10 cellular contexts compared by ENCODE assay signal in the genomic region with DNA sequence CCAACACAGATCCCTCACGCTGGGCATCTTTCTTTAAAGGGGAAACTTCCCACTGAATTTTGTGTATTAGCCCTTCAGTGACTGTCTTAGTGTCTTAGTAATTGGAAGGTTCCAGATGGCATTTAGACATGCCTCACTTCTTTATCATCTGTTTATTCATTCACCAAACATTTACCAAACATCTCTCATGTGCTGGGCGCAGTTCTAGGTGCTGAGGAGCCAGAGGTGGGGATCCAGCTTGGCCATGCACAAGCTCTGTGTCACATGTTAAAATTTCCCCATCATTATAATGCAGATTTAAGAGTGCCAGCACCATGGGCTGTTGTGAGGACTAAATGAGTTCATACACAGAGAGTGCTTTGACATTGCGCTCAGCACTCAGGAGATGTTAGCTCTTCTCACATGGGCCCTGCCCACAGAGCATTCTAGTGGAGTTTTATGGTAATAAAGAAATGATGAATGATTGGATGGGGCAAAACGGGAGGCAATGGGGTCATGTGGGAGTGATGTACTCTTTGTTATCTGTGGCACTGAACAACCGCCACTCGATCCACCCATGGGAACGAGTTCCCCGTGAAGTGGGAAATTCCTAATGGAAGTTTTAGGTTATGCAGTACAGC.
DNase-seq lines count a peak whose midpoint lies in the region; ATAC-seq lines count a peak whose summit lies in the region.
"Had no signal": no experiment of that assay in that cellular context is flagged by ENCODE, and none has a peak within 500 bp of the region (broad histone marks: within the 10 kb centered on the region; RNA-seq: fewer than 3 reads in every experiment).

No MANE protein-coding gene starts in this region.

- no peak for ATAC-seq in T-helper 17 cell

- H3K27me3 Mint-ChIP-seq in T-helper 17 cell, result no peaks in the 10 kb centered on the region
- H3K27me3 Mint-ChIP-seq in activated CD4-positive, alpha-beta T cell treated with anti-CD3 and anti-CD28 coated beads, Interleukin-2, amount 10 ng/mL, durations not matched to agents 24 days and 14 days, result no peaks in the 10 kb centered on the region

- peak overlapping the region; percentile 56 for H3K27ac Mint-ChIP-seq in T-helper 17 cell
- H3K27ac Mint-ChIP-seq in activated CD4-positive, alpha-beta T cell treated with anti-CD3 and anti-CD28 coated beads, Interleukin-2, amount 10 ng/mL, durations not matched to agents 24 days and 14 days, result no peak overlapping the region

- peaks cover 15% of the 10 kb centered on the region for H3K4me1 Mint-ChIP-seq in T-helper 17 cell
- peaks cover 2% of the 10 kb centered on the region for H3K4me1 Mint-ChIP-seq in activated CD4-positive, alpha-beta T cell treated with anti-CD3 and anti-CD28 coated beads, Interleukin-2, amount 10 ng/mL, durations not matched to agents 24 days and 14 days

- H3K4me2 ChIP-seq in skeletal muscle satellite cell (ENCODE audit: low read length), result peak overlapping the region; percentile 75

- intact Hi-C loops in head of caudate nucleus (cut with DNase I), result loop anchor here (10.0 kb wide), 1 partner anchor 169 kb away; no protein-coding TSS in a partner anchor
- intact Hi-C loops in activated CD4-positive, alpha-beta T cell treated with anti-CD3 and anti-CD28 coated beads, Interleukin-2, amount 10 ng/mL, durations not matched to agents 24 days and 14 days (cut with micrococcal nuclease), result no loop called here

- no peak overlapping the region for H3K4me3 Mint-ChIP-seq in T-helper 17 cell
- H3K4me3 Mint-ChIP-seq in activated CD4-positive, alpha-beta T cell treated with anti-CD3 and anti-CD28 coated beads, Interleukin-2, amount 10 ng/mL, durations not matched to agents 24 days and 14 days, result no peak overlapping the region

- no peaks in the 10 kb centered on the region for H3K9me3 ChIP-seq in T-helper 17 cell (ENCODE audit: control insufficient read depth, low read length, poor library complexity, severe bottlenecking)
- H3K9me3 ChIP-seq in skeletal muscle satellite cell (replicated peaks; ENCODE audit: low read length), result no peaks in the 10 kb centered on the region
- H3K9me3 ChIP-seq: stomach had no signal

- H3K27me3 ChIP-seq in skeletal muscle satellite cell (ENCODE audit: control insufficient read depth, insufficient read depth, low read length), result no peaks in the 10 kb centered on the region
- H3K27me3 ChIP-seq: cardiac muscle cell, stomach had no signal

- H3K4me3 ChIP-seq in skeletal muscle satellite cell (ENCODE audit: low read length), result no peak overlapping the region
- H3K4me3 ChIP-seq: cardiac muscle cell had no signal

- no peak overlapping the region for H3K9ac ChIP-seq in skeletal muscle satellite cell (ENCODE audit: low read depth, low read length)

- H3K9me3 Mint-ChIP-seq in activated CD4-positive, alpha-beta T cell treated with anti-CD3 and anti-CD28 coated beads, Interleukin-2, amount 10 ng/mL, durations not matched to agents 24 days and 14 days, result no peaks in the 10 kb centered on the region

- peaks cover 38% of the 10 kb centered on the region for H3K4me1 ChIP-seq in skeletal muscle satellite cell (ENCODE audit: control insufficient read depth, insufficient read depth, low read length)

- H3K36me3 Mint-ChIP-seq in T-helper 17 cell (ENCODE audit: low read depth), result peaks cover 6% of the 10 kb centered on the region
- H3K36me3 Mint-ChIP-seq in activated CD4-positive, alpha-beta T cell treated with anti-CD3 and anti-CD28 coated beads, Interleukin-2, amount 10 ng/mL, durations not matched to agents 24 days and 14 days (ENCODE audit: low read depth), result no peaks in the 10 kb centered on the region

- DNase-seq in HCEC 1CT (peak; percentile 63), T-helper 17 cell (no peak), head of caudate nucleus (peak in 28 of 42 donors; percentile 13 to 75 (median 38)), SKM-1 (lab: John Stamatoyannopoulos, UW; ENCODE audit: unreplicated experiment) (no peak)
- DNase-seq in activated CD4-positive, alpha-beta T cell treated with anti-CD3 and anti-CD28 coated beads, Interleukin-2, amount 10 ng/mL, durations not matched to agents 24 days and 14 days, result no peak
- no peak for DNase-seq in activated CD4-positive, CD25-positive, alpha-beta regulatory T cell (lab: John Stamatoyannopoulos, UW)
- DNase-seq in activated CD8-positive, alpha-beta memory T cell treated with anti-CD3 and anti-CD28 coated beads, Interleukin-2, amount 50 U/mL, for 4 hours, result no peak
- DNase-seq: stomach had no signal

- no peaks in the 10 kb centered on the region for H3K36me3 ChIP-seq in skeletal muscle satellite cell (ENCODE audit: insufficient read depth, low read length)
- H3K36me3 ChIP-seq: cardiac muscle cell, stomach had no signal

Comparison
In these comparisons a context has a peak if more than half of its experiments do, and no peak if none do; other contexts are left out.
1. DNase-seq: peak in HCEC 1CT (single experiment) and head of caudate nucleus (28 of 42); none in T-helper 17 cell (0 of 3), activated CD4-positive, alpha-beta T cell treated with anti-CD3 and anti-CD28 coated beads, Interleukin-2, amount 10 ng/mL, durations not matched to agents 24 days and 14 days (single experiment), activated CD4-positive, CD25-positive, alpha-beta regulatory T cell (0 of 4), SKM-1 (single experiment) and activated CD8-positive, alpha-beta memory T cell treated with anti-CD3 and anti-CD28 coated beads, Interleukin-2, amount 50 U/mL, for 4 hours (single experiment).